Comparison of ENCODE assay signal across 11 cellular contexts in genomic region chr5:71932131-71932635, GRCh38.
DNase-seq lines count a peak whose midpoint lies in the region; ATAC-seq lines count a peak whose summit lies in the region.
"Had no signal": no experiment of that assay in that cellular context is flagged by ENCODE, and none has a peak within 500 bp of the region (broad histone marks: within the 10 kb centered on the region; RNA-seq: fewer than 3 reads in every experiment).

No MANE protein-coding gene starts in this region.

- DNase-seq in COLO668 (lab: John Stamatoyannopoulos, UW; ENCODE audit: unreplicated experiment) (peak; percentile 10), NCI-H1436 treated with DMSO at 0.1 percent for 48 hours (lab: John Stamatoyannopoulos, UW) (peak; percentile 35), dermis blood vessel endothelial cell (peak; percentile 50), mucosa of gallbladder (ENCODE audit: low spot score) (peak; percentile 20), NK-92 (lab: John Stamatoyannopoulos, UW; ENCODE audit: unreplicated experiment) (no peak), NCI-H524 (lab: John Stamatoyannopoulos, UW) (no peak)
- DNase-seq: CD4-positive, CD25-positive, alpha-beta regulatory T cell; GOT3; RPMI8226 had no signal

- ATAC-seq in GM18858 (IDR thresholded peaks at IDR 0.05; ENCODE audit: unreplicated experiment) (no peak), HG03280 (IDR thresholded peaks at IDR 0.05; ENCODE audit: unreplicated experiment) (no peak)

Comparison
In these comparisons a context has a peak if more than half of its experiments do, and no peak if none do; other contexts are left out.
1. DNase-seq: peak in COLO668 (single experiment), NCI-H1436 treated with DMSO at 0.1 percent for 48 hours (single experiment), dermis blood vessel endothelial cell (single experiment) and mucosa of gallbladder (single experiment); none in NK-92 (single experiment) and NCI-H524 (0 of 2).